Comparison of ENCODE assay signal across 8 cellular contexts in the genomic region with DNA sequence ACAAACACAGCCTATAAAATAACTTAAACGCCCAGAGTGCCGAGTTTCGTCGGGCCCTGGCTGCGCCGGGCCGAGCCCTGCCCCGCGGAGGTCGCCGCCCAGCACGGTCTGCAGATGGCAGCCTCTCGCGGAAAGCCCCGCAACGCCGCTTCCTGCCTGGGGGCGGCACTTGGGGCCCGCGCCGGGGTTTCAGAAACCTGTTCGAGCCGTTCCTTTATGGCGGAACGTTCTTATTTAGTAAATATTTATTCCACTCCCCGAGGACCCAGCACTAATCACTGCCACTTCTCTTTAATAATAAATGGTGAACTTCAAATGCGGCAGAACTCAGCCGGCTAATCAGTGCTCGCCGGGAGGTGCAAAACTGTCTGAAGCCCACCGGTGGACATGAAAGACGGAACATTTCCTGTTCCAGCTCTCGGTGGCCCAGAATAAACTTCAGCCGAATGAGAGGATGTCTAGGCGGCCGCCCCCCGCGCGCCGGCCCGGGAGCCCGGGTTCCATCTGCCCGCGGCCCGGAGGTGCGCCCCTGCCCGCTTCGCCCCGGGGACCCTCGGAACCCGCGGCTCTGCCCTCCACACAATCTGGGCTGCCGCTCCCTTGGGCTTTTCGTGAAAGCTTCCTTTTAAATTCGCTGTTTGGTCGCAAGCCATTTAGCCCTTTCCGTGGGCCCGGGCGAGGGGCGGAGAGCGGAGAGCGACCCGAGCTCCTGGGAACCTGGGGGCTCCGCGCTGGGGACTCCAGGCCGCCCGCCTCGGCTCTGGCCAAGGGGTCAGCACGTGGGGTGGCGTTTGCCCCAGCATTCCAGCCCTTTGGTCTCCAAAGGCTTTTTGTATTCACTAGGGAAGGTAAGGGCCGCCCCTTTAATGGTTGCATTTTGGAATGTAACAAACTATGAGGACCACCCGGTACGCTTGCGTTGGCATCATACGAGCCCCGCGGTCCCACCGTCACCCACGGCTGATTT.
DNase-seq lines count a peak whose midpoint lies in the region; FAIRE-seq and TF ChIP-seq lines count a peak whose summit lies in the region.

No MANE protein-coding gene starts in this region.

- H3K9ac ChIP-seq in Loucy (ENCODE audit: low read depth, low read length, poor library complexity, severe bottlenecking), result no peak overlapping the region

- no peaks in the 10 kb centered on the region for H3K9me2 ChIP-seq in Loucy (replicated peaks; ENCODE audit: low read depth, low read length)

- no peak overlapping the region for H3K4me2 ChIP-seq in Loucy (ENCODE audit: low read depth, low read length, poor library complexity, severe bottlenecking)

- no peak for FAIRE-seq in H54 (lab: Jason Lieb, UNC)

- H3K9me3 ChIP-seq in Loucy (ENCODE audit: insufficient read depth, low read depth, low read length), result no peaks in the 10 kb centered on the region

- H3F3A ChIP-seq in Loucy (ENCODE audit: low read depth), result no peaks in the 10 kb centered on the region

- H3K4me3 ChIP-seq in GM12864 (ENCODE audit: low read depth, low read length), result peak overlapping the region; percentile 71
- H3K4me3 ChIP-seq in Loucy (ENCODE audit: low read length, poor library complexity, severe bottlenecking), result no peak overlapping the region
- H3K4me3 ChIP-seq in cardiac fibroblast (replicated peaks in 1 of 2; ENCODE audit: low read depth in 2 of 2, low read length in 2 of 2), result peak overlapping the region; percentile 50 to 56
- H3K4me3 ChIP-seq in kidney epithelial cell (ENCODE audit: low read depth, low read length), result peak overlapping the region; percentile 62

- H3K36me3 ChIP-seq in Loucy (ENCODE audit: insufficient read depth, low read length) (no peaks in the 10 kb centered on the region), kidney epithelial cell (ENCODE audit: control insufficient read depth, insufficient read depth, low read length) (no peaks in the 10 kb centered on the region)

- H4K20me1 ChIP-seq in Loucy (ENCODE audit: insufficient read depth, low read length, poor library complexity, severe bottlenecking), result no peaks in the 10 kb centered on the region

- H2AFZ ChIP-seq in Loucy (ENCODE audit: low read length), result peak overlapping the region; percentile 65; the same call in 1 of the 2 replicates

- no peaks in the 10 kb centered on the region for H3K79me2 ChIP-seq in Loucy (ENCODE audit: insufficient read depth, low read length)

- H3K27me3 ChIP-seq in Loucy (ENCODE audit: insufficient read depth, low read length, poor library complexity, severe bottlenecking) (no peaks in the 10 kb centered on the region), kidney epithelial cell (ENCODE audit: control insufficient read depth, insufficient read depth, low read length) (no peaks in the 10 kb centered on the region)

- no peaks in the 10 kb centered on the region for H3K4me1 ChIP-seq in Loucy (ENCODE audit: insufficient read depth, low read length, poor library complexity, severe bottlenecking)

- TF ChIP-seq POLR2A in H54 (IDR thresholded peaks at IDR 0.05; ENCODE audit: low read depth, low read length), result no peak

- peak overlapping the region; percentile 39; the same call in 1 of the 2 replicates for H3K27ac ChIP-seq in VCaP

- TF ChIP-seq CTCF in GM12864 (IDR thresholded peaks at IDR 0.05; ENCODE audit: low read depth, low read length, missing control alignments) (no peak), Loucy (conservative IDR thresholded peaks at IDR 0.05; ENCODE audit: low read length) (no peak), VCaP (conservative IDR thresholded peaks at IDR 0.05) (peak; percentile 59), cardiac fibroblast (IDR thresholded peaks at IDR 0.05; ENCODE audit: low read depth, low read length) (peak; percentile 2), kidney epithelial cell (IDR thresholded peaks at IDR 0.05; ENCODE audit: insufficient read depth, low read length, poor library complexity, severe bottlenecking) (peak; percentile 42)

- DNase-seq in GM12864 (ENCODE audit: low read depth) (peak; percentile 24), H54 (ENCODE audit: insufficient read length, low spot score) (peak; percentile 17), cardiac fibroblast (ENCODE audit: low read depth in 2 of 2) (peak; percentile 36 to 43), kidney epithelial cell (ENCODE audit: low read depth) (no peak), SW 1271 (lab: John Stamatoyannopoulos, UW) (no peak)
- peak; percentile 45 to 54 for DNase-seq in stimulated activated CD4-positive, alpha-beta T cell treated with anti-CD3 and anti-CD28 coated beads, Interleukin-2, amount 100 ng/mL, for 48 hours

Comparison
In these comparisons a context has a peak if more than half of its experiments do, and no peak if none do; other contexts are left out.
1. DNase-seq: peak in GM12864 (single experiment), H54 (single experiment), cardiac fibroblast (2 of 2) and stimulated activated CD4-positive, alpha-beta T cell treated with anti-CD3 and anti-CD28 coated beads, Interleukin-2, amount 100 ng/mL, for 48 hours (2 of 2); none in kidney epithelial cell (single experiment) and SW 1271 (0 of 2).
2. CTCF ChIP-seq: peak in VCaP (single experiment), cardiac fibroblast (single experiment) and kidney epithelial cell (single experiment); none in GM12864 (single experiment) and Loucy (single experiment).